In genomic region chr5:474826-475661, GRCh38 we compare ENCODE assay signal across 9 cellular contexts. TPM values are rescaled to one million over a fixed set of nuclear protein-coding genes. Genes with fewer than 3 reads are reported as not detected.
A peak's percentile ranks its signal among the peaks of the same experiment; 100 is the strongest.
DNase-seq lines count a peak whose midpoint lies in the region; ATAC-seq, FAIRE-seq and TF ChIP-seq lines count a peak whose summit lies in the region.
"Had no signal": no experiment of that assay in that cellular context is flagged by ENCODE, and none has a peak within 500 bp of the region (broad histone marks: within the 10 kb centered on the region; RNA-seq: fewer than 3 reads in every experiment).

No MANE protein-coding gene starts in this region.

- H3K4me2 ChIP-seq in DND-41 (ENCODE audit: insufficient read depth, low read length) (peak overlapping the region; percentile 49), H1 (ENCODE audit: insufficient read depth in 1 of 2, low read depth in 2 of 2, low read length in 2 of 2) (peak overlapping the region; percentile 44 to 90), neural cell (ENCODE audit: low read length) (peak overlapping the region; percentile 51)

- CTCF ChIA-PET in H1 (lab: Charles Lee; ENCODE audit: partially characterized antibody), result interaction anchor here (1.2 kb wide), 1 partner anchor 48 kb away, joined by 3 read pairs; no protein-coding TSS in a partner anchor

- no peak for FAIRE-seq in H1 (lab: Jason Lieb, UNC)

- no peak for DNase-seq in DND-41
- peak; percentile 12 for DNase-seq in NCI-H2227 treated with DMSO at 0.1 percent for 48 hours (lab: John Stamatoyannopoulos, UW)
- no peak for DNase-seq in H1 (ENCODE audit: low read depth in 1 of 2, low spot score in 2 of 2)
- DNase-seq in GM10266 (ENCODE audit: extremely low spot score), result no peak
- DNase-seq in NCI-H1048 (lab: John Stamatoyannopoulos, UW), result no peak
- no peak for DNase-seq in NCI-H446 treated with DMSO at 0.1 percent for 48 hours (lab: John Stamatoyannopoulos, UW)
- DNase-seq: activated CD4-positive, alpha-beta T cell treated with anti-CD3 and anti-CD28 coated beads, Interleukin-2, amount 50 U/mL, for 1 hour had no signal

- peak overlapping the region; percentile 30 for H3K9ac ChIP-seq in DND-41 (ENCODE audit: low read depth, low read length)
- no peak overlapping the region for H3K9ac ChIP-seq in H1 (replicated peaks in 1 of 4; ENCODE audit: extremely low read depth in 1 of 4, low read depth in 3 of 4, low read length in 3 of 4)
- peak overlapping the region; percentile 61 for H3K9ac ChIP-seq in neural cell (ENCODE audit: low read length)

- no peak overlapping the region for H3K14ac ChIP-seq in H1 (ENCODE audit: insufficient read length)

- H2AFZ ChIP-seq in DND-41 (ENCODE audit: low read depth, low read length) (no peak overlapping the region), H1 (ENCODE audit: low read length) (no peak overlapping the region), neural cell (ENCODE audit: low read depth, low read length) (no peak overlapping the region)

- H2BK20ac ChIP-seq in H1 (ENCODE audit: low read length), result no peak overlapping the region

- H3K27me3 ChIP-seq in DND-41 (ENCODE audit: insufficient read depth, low read length, poor library complexity) (no peaks in the 10 kb centered on the region), H1 (replicated peaks in 1 of 4; ENCODE audit: control insufficient read depth in 3 of 4, extremely low read depth in 1 of 4, insufficient read depth in 3 of 4, low read length in 3 of 4) (peaks cover 13 to 35% (median 28%) of the 10 kb centered on the region in 4 experiments), neural cell (ENCODE audit: insufficient read depth, low read depth, low read length) (no peaks in the 10 kb centered on the region)

- peak overlapping the region in 1 of 2 experiments; percentile 73; a peak in 2 of 4 replicates for H3K4me3 ChIP-seq in DND-41 (ENCODE audit: low read depth in 1 of 2, low read length in 2 of 2)
- peak overlapping the region; percentile 32 to 76 (median 39) for H3K4me3 ChIP-seq in H1 (ENCODE audit: extremely low read depth in 1 of 4, insufficient read depth in 2 of 4, low read depth in 3 of 4, low read length in 4 of 4)
- peak overlapping the region; percentile 94 for H3K4me3 ChIP-seq in neural cell (ENCODE audit: low read length)

- peaks cover 31% of the 10 kb centered on the region for H3K4me1 ChIP-seq in DND-41 (ENCODE audit: insufficient read depth, low read length)
- H3K4me1 ChIP-seq in H1 (replicated peaks in 1 of 4; ENCODE audit: control insufficient read depth in 3 of 4, insufficient read depth in 4 of 4, low read length in 3 of 4), result peaks cover 0 to 11% (median 6%) of the 10 kb centered on the region in 4 experiments; a peak in 4 of 7 replicates

- TF ChIP-seq EP300 in H1 (IDR thresholded peaks at IDR 0.05; ENCODE audit: borderline replicate concordance in 1 of 2, low read depth in 2 of 2, low read length in 2 of 2), result no peak
- no peak for TF ChIP-seq EP300 in neural cell (conservative IDR thresholded peaks at IDR 0.05; ENCODE audit: poor library complexity, severe bottlenecking)

- TF ChIP-seq POLR2A in H1 (IDR thresholded peaks at IDR 0.05; ENCODE audit: control extremely low read depth in 1 of 2, low read depth in 2 of 2, low read length in 2 of 2), result no peak

- no peak overlapping the region for H3K56ac ChIP-seq in H1 (replicated peaks; ENCODE audit: insufficient read length, low read depth, low read length)

- no peaks in the 10 kb centered on the region for H3F3A ChIP-seq in neural cell (ENCODE audit: insufficient read depth, low read length, poor library complexity, severe bottlenecking)

- no peaks in the 10 kb centered on the region for H3K9me2 ChIP-seq in neural cell (ENCODE audit: insufficient read depth, low read length)

- no peak overlapping the region for H4K5ac ChIP-seq in H1 (ENCODE audit: insufficient read length, low read depth, low read length)

- ATAC-seq in DND-41 (ENCODE audit: insufficient read depth, low read depth), result no peak
- ATAC-seq in HG02973 (IDR thresholded peaks at IDR 0.05; ENCODE audit: unreplicated experiment), result no peak

- no peaks in the 10 kb centered on the region; the same call in 1 of the 2 replicates for H3K79me1 ChIP-seq in H1 (ENCODE audit: low read depth, low read length)

- POLR2A ChIA-PET in H1 (lab: Charles Lee; ENCODE audit: partially characterized antibody), result interaction anchor here (0.9 to 1.6 kb wide), 3 partner anchors 13 to 20 kb away, joined by 3 to 6 read pairs (median 4); no protein-coding TSS in a partner anchor

- peaks cover 16% of the 10 kb centered on the region for H3K36me3 ChIP-seq in DND-41 (ENCODE audit: insufficient read depth, low read length)
- 0 out of 8 replicates have a peak, but pooled peaks cover 0 to 2% (median 0%) of the 10 kb centered on the region in 4 experiments for H3K36me3 ChIP-seq in H1 (ENCODE audit: control insufficient read depth in 2 of 4, insufficient read depth in 4 of 4, low read length in 3 of 4)
- H3K36me3 ChIP-seq in neural cell (ENCODE audit: insufficient read depth, low read length), result no peaks in the 10 kb centered on the region

- TF ChIP-seq CTCF in DND-41 (IDR thresholded peaks at IDR 0.05; ENCODE audit: borderline replicate concordance, extremely low read depth, low read length, poor library complexity, severe bottlenecking) (no peak), H1 (IDR thresholded peaks at IDR 0.05; ENCODE audit: control extremely low read depth in 1 of 3, insufficient read depth in 1 of 3, low read depth in 1 of 3, low read length in 3 of 3) (no peak), neural cell (IDR thresholded peaks at IDR 0.05; ENCODE audit: poor library complexity, severe bottlenecking) (no peak), GM10266 (IDR thresholded peaks at IDR 0.05; ENCODE audit: control insufficient read depth, insufficient read depth, low read depth, missing control alignments) (no peak)

- peaks cover 15% of the 10 kb centered on the region; the same call in 1 of the 2 replicates for H3K23me2 ChIP-seq in H1 (ENCODE audit: low read depth, low read length)

- WGBS in H1 (ENCODE audit: extremely low coverage in 1 of 2, insufficient coverage in 1 of 2, insufficient read length in 1 of 2, insufficient replicate concordance in 2 of 2, low coverage in 1 of 2, low lambda C conversion rate in 2 of 2, missing lambda C conversion rate in 1 of 2), 2 experiments, result 21% methylated on average over 34 of the region's 50 CpGs; no CpG with 5 or more reads in 1 of the 2 experiments

- H4K20me1 ChIP-seq in DND-41 (ENCODE audit: insufficient read depth, low read length) (peaks cover 36% of the 10 kb centered on the region), H1 (replicated peaks in 1 of 2; ENCODE audit: control insufficient read depth in 1 of 2, insufficient read depth in 2 of 2, low read length in 2 of 2) (peaks cover 4 to 23% of the 10 kb centered on the region in 2 experiments), neural cell (ENCODE audit: insufficient read depth) (no peaks in the 10 kb centered on the region)

- H3K9me3 ChIP-seq in DND-41 (ENCODE audit: insufficient read depth, low read length, severe bottlenecking), result no peaks in the 10 kb centered on the region
- no peaks in the 10 kb centered on the region for H3K9me3 ChIP-seq in H1 (ENCODE audit: insufficient read depth in 2 of 2, low read depth in 1 of 2, low read length in 1 of 2)
- H3K9me3 ChIP-seq in neural cell (ENCODE audit: low read length), result no peaks in the 10 kb centered on the region

- H2BK120ac ChIP-seq in H1 (replicated peaks; ENCODE audit: low read depth, low read length), result no peak overlapping the region

- no peak overlapping the region for H2BK12ac ChIP-seq in H1 (ENCODE audit: low read depth, low read length)

- no peak overlapping the region; the same call in 1 of the 2 replicates for H4K8ac ChIP-seq in H1 (ENCODE audit: extremely low read depth, insufficient read depth, low read length)

- H2AK5ac ChIP-seq in H1 (ENCODE audit: low read depth, low read length), result no peak overlapping the region

- H3K79me2 ChIP-seq in DND-41 (ENCODE audit: insufficient read depth, low read length) (peaks cover 33% of the 10 kb centered on the region), H1 (ENCODE audit: control insufficient read depth in 1 of 2, insufficient read depth in 2 of 2, low read length in 2 of 2) (no peaks in the 10 kb centered on the region), neural cell (replicated peaks; ENCODE audit: insufficient read depth, low read length) (no peaks in the 10 kb centered on the region)

- H2BK15ac ChIP-seq in H1 (ENCODE audit: low read length), result no peak overlapping the region

- no peak overlapping the region for H3K4ac ChIP-seq in H1 (replicated peaks; ENCODE audit: insufficient read length, low read depth, low read length)

- TF ChIP-seq RAD21 in H1 (IDR thresholded peaks at IDR 0.05 in 1 of 2, conservative IDR thresholded peaks at IDR 0.05 in 1 of 2; ENCODE audit: low read depth in 2 of 2, low read length in 2 of 2), result no peak
- peak; percentile 19 for TF ChIP-seq RAD21 in neural cell (conservative IDR thresholded peaks at IDR 0.05)

- H3K18ac ChIP-seq in H1 (ENCODE audit: extremely low read depth, low read length), result no peak overlapping the region; the same call in 1 of the 2 replicates

- H2BK5ac ChIP-seq in H1 (ENCODE audit: low read depth, low read length), result no peak overlapping the region

- no peak overlapping the region for H3K27ac ChIP-seq in DND-41 (ENCODE audit: low read length)
- no peak overlapping the region for H3K27ac ChIP-seq in H1 (ENCODE audit: low read depth, low read length)
- peak overlapping the region; percentile 37 for H3K27ac ChIP-seq in neural cell (ENCODE audit: low read length)

- H4K91ac ChIP-seq in H1 (replicated peaks; ENCODE audit: insufficient read length, low read length), result no peak overlapping the region

- H3K23ac ChIP-seq in H1 (ENCODE audit: insufficient read length), result no peak overlapping the region

RNA-seq across cellular contexts. Expression of gene EXOC3, which starts 32.1 kb away (rescaled TPM):
- total RNA-seq in H1 (2021; fragmentation: NEBNext Ultra II Directional; extraction: Animal tissue kit (Norgen Biotek cat#: 25700)), result 27.5 and 30.0 TPM in 2 replicates
- polyA plus RNA-seq in H1 (2011; rRNA removed) (14.4 and 19.5 TPM in 2 replicates), neural cell (27.7 and 33.6 TPM in 2 replicates)
- polyA plus RNA-seq in H1 (2011; cell fraction: cytosol; rRNA removed), result 17.3 TPM
- polyA plus RNA-seq in H1 (2011; cell fraction: nucleus; rRNA removed), result 38.7 TPM
- 24.9 to 34.9 TPM (median 31.8 TPM) in 4 replicates for polyA plus RNA-seq in H1 (2012, experiment 1 of 2)
- 19.3 TPM for polyA plus RNA-seq in H1 (2012, experiment 2 of 2)
- 16.3 TPM for polyA plus RNA-seq in H1 (2013, experiment 1 of 2)
- 14.9 TPM for polyA plus RNA-seq in H1 (2013, experiment 2 of 2)
- 16.7 and 19.2 TPM in 2 replicates for polyA minus RNA-seq in H1 (2011; rRNA and poly(A)+ RNA removed)
- polyA minus RNA-seq in H1 (2011; cell fraction: cytosol; rRNA and poly(A)+ RNA removed), result 12.9 TPM
- polyA minus RNA-seq in H1 (2011; cell fraction: nucleus; rRNA and poly(A)+ RNA removed), result 14.7 TPM
- polyA minus RNA-seq in neural cell, result 35.1 and 38.1 TPM in 2 replicates

RNA-seq across cellular contexts. Expression of gene SLC9A3, which starts 49.2 kb away (rescaled TPM):
- 0.95 and 1.1 TPM in 2 replicates for total RNA-seq in H1 (2021; fragmentation: NEBNext Ultra II Directional; extraction: Animal tissue kit (Norgen Biotek cat#: 25700))
- 1.0 and 1.3 TPM in 2 replicates for polyA plus RNA-seq in H1 (2011; rRNA removed)
- 1.4 TPM for polyA plus RNA-seq in H1 (2011; cell fraction: cytosol; rRNA removed)
- 1.9 TPM for polyA plus RNA-seq in H1 (2011; cell fraction: nucleus; rRNA removed)
- polyA plus RNA-seq in H1 (2012, experiment 1 of 2), result 1.1 to 1.3 TPM (median 1.2 TPM) in 4 replicates
- polyA plus RNA-seq in H1 (2012, experiment 2 of 2), result 1.6 TPM
- 1.5 TPM for polyA plus RNA-seq in H1 (2013, experiment 1 of 2)
- 1.2 TPM for polyA plus RNA-seq in H1 (2013, experiment 2 of 2)
- 0.46 and 0.47 TPM in 2 replicates for polyA minus RNA-seq in H1 (2011; rRNA and poly(A)+ RNA removed)
- 0.95 TPM for polyA minus RNA-seq in H1 (2011; cell fraction: cytosol; rRNA and poly(A)+ RNA removed)
- polyA minus RNA-seq in H1 (2011; cell fraction: nucleus; rRNA and poly(A)+ RNA removed), result 1.4 TPM
- 3.0 and 4.0 TPM in 2 replicates for polyA plus RNA-seq in neural cell
- 3.8 and 4.9 TPM in 2 replicates for polyA minus RNA-seq in neural cell

Comparison
In these comparisons a context has a peak if more than half of its experiments do, and no peak if none do; other contexts are left out.
1. H3K9ac ChIP-seq: peak in DND-41 (single experiment) and neural cell (single experiment); none in H1 (0 of 4).
2. Peak in every context shown above with its lines, with median percentiles within 50 percentile points of each other: H3K4me2 ChIP-seq.